20 cellular contexts compared by ENCODE assay signal in the genomic region with DNA sequence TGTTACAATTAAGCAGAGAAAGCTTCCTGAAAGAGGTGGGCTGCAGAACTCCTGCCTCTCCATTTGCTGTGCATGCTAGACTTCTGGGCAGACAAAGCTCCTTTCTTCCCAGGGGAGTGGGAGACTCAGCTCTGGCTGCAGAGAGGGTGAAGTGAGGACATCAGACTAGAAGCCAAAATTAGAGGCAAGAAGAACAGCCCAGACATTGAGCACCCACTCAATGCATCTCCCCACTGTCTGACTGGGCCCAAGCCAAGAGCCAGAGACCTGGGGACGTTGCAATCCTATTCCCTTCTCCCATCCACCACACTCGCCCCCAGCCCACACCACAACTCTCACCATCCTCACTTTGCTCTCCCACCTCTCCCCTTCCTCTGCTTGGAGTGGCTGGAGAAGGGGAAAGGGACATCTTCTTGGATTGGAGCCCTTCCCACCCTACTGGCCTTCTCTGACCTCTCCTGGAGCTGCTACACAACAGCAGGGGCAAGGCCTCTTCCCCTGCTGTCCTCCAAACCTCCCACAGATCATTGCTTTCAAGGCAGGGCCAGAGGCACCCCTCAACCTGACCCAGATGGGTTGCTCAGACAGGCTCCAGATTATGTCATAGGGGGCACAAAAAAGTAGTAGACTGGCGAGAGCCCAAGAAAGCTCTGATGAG.
"Had no signal": no experiment of that assay in that cellular context is flagged by ENCODE, and none has a peak within 500 bp of the region (broad histone marks: within the 10 kb centered on the region; RNA-seq: fewer than 3 reads in every experiment).

No MANE protein-coding gene starts in this region.

- H3K4me1 Mint-ChIP-seq: memory B cell; natural killer cell; stimulated activated effector memory CD8-positive, alpha-beta T cell treated with anti-CD3 and anti-CD28 coated beads, Interleukin-12 subunit alpha, Interleukin-12 subunit beta, amount 100 ng/mL, for 72 hours had no signal

- H3K27ac Mint-ChIP-seq: endodermal cell; memory B cell; mesothelial cell of epicardium; natural killer cell; stimulated activated effector memory CD8-positive, alpha-beta T cell treated with anti-CD3 and anti-CD28 coated beads, Interleukin-12 subunit alpha, Interleukin-12 subunit beta, amount 100 ng/mL, for 72 hours; stimulated activated naive CD8-positive, alpha-beta T cell treated with anti-CD3 and anti-CD28 coated beads, Interleukin-15, Interleukin-2, amounts not matched to agents 100 ng/mL and 50 ng/mL, for 24 hours had no signal

- H3K9me3 Mint-ChIP-seq: endodermal cell; memory B cell; mesothelial cell of epicardium; natural killer cell; stimulated activated naive CD8-positive, alpha-beta T cell treated with anti-CD3 and anti-CD28 coated beads, Interleukin-15, Interleukin-2, amounts not matched to agents 100 ng/mL and 50 ng/mL, for 24 hours had no signal

- H3K4me3 ChIP-seq: colonic mucosa, lower lobe of right lung, tibial artery, upper lobe of left lung, uterus had no signal

- H3K9me3 ChIP-seq: colonic mucosa, lower lobe of right lung, tibial artery, upper lobe of left lung, uterus had no signal

- H3K27me3 ChIP-seq: colonic mucosa, tibial artery, upper lobe of left lung, uterus had no signal

- H3K36me3 ChIP-seq: colonic mucosa, lower lobe of right lung, tibial artery, upper lobe of left lung, uterus had no signal

- H3K4me1 ChIP-seq: colonic mucosa had no signal

- H3K4me3 Mint-ChIP-seq: endodermal cell; memory B cell; mesothelial cell of epicardium; natural killer cell; stimulated activated effector memory CD8-positive, alpha-beta T cell treated with anti-CD3 and anti-CD28 coated beads, Interleukin-12 subunit alpha, Interleukin-12 subunit beta, amount 100 ng/mL, for 72 hours; stimulated activated naive CD8-positive, alpha-beta T cell treated with anti-CD3 and anti-CD28 coated beads, Interleukin-15, Interleukin-2, amounts not matched to agents 100 ng/mL and 50 ng/mL, for 24 hours had no signal

- H3K27ac ChIP-seq: colonic mucosa, lower lobe of right lung, tibial artery, upper lobe of left lung had no signal

- DNase-seq: colonic mucosa; dermis blood vessel endothelial cell; effector CD4-positive, alpha-beta T cell; endodermal cell; erythroblast; foreskin melanocyte; hypothalamus; kidney glomerular epithelial cell; lower lobe of right lung; natural killer cell; small intestine; stimulated activated CD4-positive, alpha-beta T cell treated with anti-CD3 and anti-CD28 coated beads, Interleukin-4, amount 100 ng/mL, for 1 hour; stimulated activated CD8-positive, alpha-beta memory T cell treated with anti-CD3 and anti-CD28 coated beads, Interleukin-4, amount 100 ng/mL, for 48 hours; tibial artery; upper lobe of left lung; uterus had no signal

- H3K36me3 Mint-ChIP-seq: memory B cell; mesothelial cell of epicardium; natural killer cell; stimulated activated effector memory CD8-positive, alpha-beta T cell treated with anti-CD3 and anti-CD28 coated beads, Interleukin-12 subunit alpha, Interleukin-12 subunit beta, amount 100 ng/mL, for 72 hours had no signal
